In genomic region chr5:160119142-160119904, GRCh38 we compare ENCODE assay signal across 8 cellular contexts. TPM values are rescaled to one million over a fixed set of nuclear protein-coding genes. Genes with fewer than 3 reads are reported as not detected.
DNase-seq lines count a peak whose midpoint lies in the region; ATAC-seq and TF ChIP-seq lines count a peak whose summit lies in the region.

Gene PWWP2A, minus strand, starts transcription at chr5:160119450. Its CDS starts 62 bp downstream, at chr5:160119388.

- H3K4me1 ChIP-seq in H9 (ENCODE audit: insufficient read depth, low read length) = no peaks in the 10 kb centered on the region

- no peaks in the 10 kb centered on the region for H3K27me3 Mint-ChIP-seq in H9 (ENCODE audit: low read depth)
- peaks cover 7 to 13% of the 10 kb centered on the region in 2 donors for H3K27me3 Mint-ChIP-seq in natural killer cell treated with Interleukin-12 subunit alpha and Interleukin-12 subunit beta and Interleukin-15 and Interleukin-18, amount 100 ng/mL, for 72 hours

- H3K9me3 Mint-ChIP-seq in H9 = no peaks in the 10 kb centered on the region; a peak in 2 of 5 replicates
- H3K9me3 Mint-ChIP-seq in natural killer cell treated with Interleukin-12 subunit alpha and Interleukin-12 subunit beta and Interleukin-15 and Interleukin-18, amount 100 ng/mL, for 72 hours = no peaks in the 10 kb centered on the region

- no peak within 1 kb of the TSS for H3K27ac ChIP-seq in H9 (ENCODE audit: insufficient read length, low read depth, low read length)

- no peak within 1 kb of the TSS for H4K91ac ChIP-seq in H9 (ENCODE audit: insufficient read length, low read depth, low read length)

- TF ChIP-seq CTCF in H9 (conservative IDR thresholded peaks at IDR 0.05) (peak; percentile 36; the same call in 1 of the 3 replicates), fibroblast of pulmonary artery (IDR thresholded peaks at IDR 0.05; ENCODE audit: low read length, missing control alignments) (no peak)

- peaks cover 6% of the 10 kb centered on the region; the same call in 1 of the 2 replicates for H3K79me2 ChIP-seq in H9 (ENCODE audit: insufficient read depth, low read length)

- no peak within 1 kb of the TSS for H3K56ac ChIP-seq in H9 (ENCODE audit: insufficient read length, low read depth, low read length)

- peak within 1 kb of the TSS; percentile 93 for H3K9ac ChIP-seq in H9 (ENCODE audit: extremely low read depth, insufficient read length, low read length)

- ATAC-seq in natural killer cell treated with Interleukin-12 subunit alpha and Interleukin-12 subunit beta and Interleukin-15 and Interleukin-18, amount 100 ng/mL, for 72 hours = peak; percentile 97
- peak; percentile 96 for ATAC-seq in stimulated activated naive CD8-positive, alpha-beta T cell treated with anti-CD3 and anti-CD28 coated beads, Interleukin-15, Interleukin-2, amounts not matched to agents 100 U/mL and 50 U/mL, for 24 hours

- H3K4me3 ChIP-seq in MG63 (peak within 1 kb of the TSS; percentile 74), fibroblast of pulmonary artery (replicated peaks; ENCODE audit: low read depth, low read length) (peak within 1 kb of the TSS; percentile 79)

- peaks cover 9 to 13% of the 10 kb centered on the region in 2 experiments for H3K4me1 Mint-ChIP-seq in H9
- peaks cover 15 to 17% of the 10 kb centered on the region in 2 donors for H3K4me1 Mint-ChIP-seq in natural killer cell treated with Interleukin-12 subunit alpha and Interleukin-12 subunit beta and Interleukin-15 and Interleukin-18, amount 100 ng/mL, for 72 hours (ENCODE audit: low read depth in 2 of 2)

- H3K27me3 ChIP-seq in H9 (ENCODE audit: insufficient read depth, low read length) (no peaks in the 10 kb centered on the region), MG63 (no peaks in the 10 kb centered on the region)

- H4K5ac ChIP-seq in H9 (ENCODE audit: insufficient read length, low read depth, low read length) = no peak within 1 kb of the TSS

- no peak within 1 kb of the TSS for H2AK5ac ChIP-seq in H9 (ENCODE audit: insufficient read length, low read length)

- no peak within 1 kb of the TSS for H2AFZ ChIP-seq in H9 (ENCODE audit: low read length)

- H3K4me2 ChIP-seq in H9 (ENCODE audit: insufficient read depth, insufficient read length, low read length) = peak within 1 kb of the TSS; percentile 66

- peak within 1 kb of the TSS; percentile 78 for H3K18ac ChIP-seq in H9 (ENCODE audit: insufficient read length, low read depth, low read length)

- H4K8ac ChIP-seq in H9 (replicated peaks; ENCODE audit: insufficient read length, low read depth, low read length) = no peak within 1 kb of the TSS

- no peak within 1 kb of the TSS for H2BK5ac ChIP-seq in H9 (ENCODE audit: insufficient read length, low read length)

- no peak within 1 kb of the TSS for H2BK20ac ChIP-seq in H9 (ENCODE audit: low read depth, low read length, poor library complexity, severe bottlenecking)

- no peak within 1 kb of the TSS for H2BK12ac ChIP-seq in H9 (ENCODE audit: insufficient read length, low read depth, low read length)

- in situ Hi-C loops in G401 (cut with HindIII; ENCODE audit: low sequenced_read_pairs) = no loop called here

- H2BK120ac ChIP-seq in H9 (ENCODE audit: low read depth, low read length, poor library complexity, severe bottlenecking) = no peak within 1 kb of the TSS

- H2BK15ac ChIP-seq in H9 (ENCODE audit: low read depth, low read length) = no peak within 1 kb of the TSS

- DNase-seq in G401 (ENCODE audit: low spot score) = peak; percentile 100
- DNase-seq in H9 = peak; percentile 99
- DNase-seq in MG63 = peak; percentile 100
- DNase-seq in SHP77 treated with DMSO at 0.1 percent for 48 hours (lab: John Stamatoyannopoulos, UW) = peak; percentile 99
- DNase-seq in activated effector memory CD4-positive, alpha-beta T cell treated with anti-CD3 and anti-CD28 coated beads, Interleukin-2, amount 50 U/mL, for 16 hours = peak; percentile 98
- peak; percentile 100 for DNase-seq in fibroblast of pulmonary artery (ENCODE audit: low read depth)
- DNase-seq in natural killer cell treated with Interleukin-12 subunit alpha and Interleukin-12 subunit beta and Interleukin-15 and Interleukin-18, amount 100 ng/mL, for 72 hours (ENCODE audit: low spot score) = peak; percentile 97
- peak; percentile 94 for DNase-seq in stimulated activated naive CD8-positive, alpha-beta T cell treated with anti-CD3 and anti-CD28 coated beads, Interleukin-15, Interleukin-2, amounts not matched to agents 100 U/mL and 50 U/mL, for 24 hours

- H3K27ac Mint-ChIP-seq in H9 = peak within 1 kb of the TSS; percentile 85 to 94 (median 92); a peak in 6 of 7 replicates
- H3K27ac Mint-ChIP-seq in natural killer cell treated with Interleukin-12 subunit alpha and Interleukin-12 subunit beta and Interleukin-15 and Interleukin-18, amount 100 ng/mL, for 72 hours = peak within 1 kb of the TSS; percentile 88 to 94

- H3K79me1 ChIP-seq in H9 (ENCODE audit: insufficient read depth, low read depth, low read length, poor library complexity, severe bottlenecking) = no peaks in the 10 kb centered on the region

- H3K4ac ChIP-seq in H9 (ENCODE audit: low read depth, low read length) = no peak within 1 kb of the TSS

- H3K36me3 Mint-ChIP-seq in H9 (ENCODE audit: insufficient read depth in 1 of 3, low read depth in 3 of 3) = peaks cover 30 to 36% (median 31%) of the 10 kb centered on the region in 3 experiments
- H3K36me3 Mint-ChIP-seq in natural killer cell treated with Interleukin-12 subunit alpha and Interleukin-12 subunit beta and Interleukin-15 and Interleukin-18, amount 100 ng/mL, for 72 hours = no peaks in the 10 kb centered on the region

- peak within 1 kb of the TSS; percentile 90 to 97 for H3K4me3 Mint-ChIP-seq in H9
- peak within 1 kb of the TSS; percentile 90 for H3K4me3 Mint-ChIP-seq in natural killer cell treated with Interleukin-12 subunit alpha and Interleukin-12 subunit beta and Interleukin-15 and Interleukin-18, amount 100 ng/mL, for 72 hours

- H3K14ac ChIP-seq in H9 (ENCODE audit: insufficient read depth, low read length) = peak within 1 kb of the TSS; percentile 89

- no peak within 1 kb of the TSS for H3T11ph ChIP-seq in H9 (ENCODE audit: low read length)

- WGBS in H9 (ENCODE audit: extremely low coverage, insufficient read length, low lambda C conversion rate) = no CpG with 5 or more reads among the region's 55 CpGs

- H3K23me2 ChIP-seq in H9 (ENCODE audit: insufficient read length, low read depth, low read length, poor library complexity, severe bottlenecking) = no peaks in the 10 kb centered on the region

- H3K36me3 ChIP-seq in MG63 = peaks cover 29% of the 10 kb centered on the region

- H3K9me3 ChIP-seq in H9 (ENCODE audit: control insufficient read depth, low read depth, low read length) (no peaks in the 10 kb centered on the region), MG63 (no peaks in the 10 kb centered on the region)

- H3K23ac ChIP-seq in H9 (ENCODE audit: insufficient read length, low read depth, low read length) = no peak within 1 kb of the TSS

- no peaks in the 10 kb centered on the region for H4K20me1 ChIP-seq in H9 (ENCODE audit: control insufficient read depth, insufficient read depth, insufficient read length)

RNA-seq across cellular contexts. Expression of gene PWWP2A, which starts in this region (rescaled TPM):
- 49.5 and 82.4 TPM in 2 replicates for total RNA-seq in G401 (2014; rRNA removed; shearing (Covaris generic))
- 63.5 and 66.7 TPM in 2 replicates for total RNA-seq in H9 (2021)
- 20.4 and 27.0 TPM in 2 replicates for total RNA-seq in MG63 (2014; rRNA removed; shearing (Covaris generic); ENCODE audit: low replicate concordance)
- total RNA-seq in natural killer cell treated with Interleukin-12 subunit alpha and Interleukin-12 subunit beta and Interleukin-15 and Interleukin-18, amount 100 ng/mL, for 72 hours = 10 to 100 TPM; 22.8 to 30.6 TPM
